In genomic region chrX:69029696-69030245, GRCh38 we compare ENCODE assay signal across 17 cellular contexts.
DNase-seq lines count a peak whose midpoint lies in the region; ATAC-seq, FAIRE-seq and TF ChIP-seq lines count a peak whose summit lies in the region.
"Had no signal": no experiment of that assay in that cellular context is flagged by ENCODE, and none has a peak within 500 bp of the region (broad histone marks: within the 10 kb centered on the region; RNA-seq: fewer than 3 reads in every experiment).

No MANE protein-coding gene starts in this region.

- H3K4me1 ChIP-seq in HUES48 (ENCODE audit: control insufficient read depth, insufficient read depth, low read length) (peaks cover 12% of the 10 kb centered on the region), H1 (replicated peaks in 1 of 4; ENCODE audit: control insufficient read depth in 3 of 4, insufficient read depth in 4 of 4, low read length in 3 of 4) (peaks cover 0 to 6% (median 3%) of the 10 kb centered on the region in 4 experiments; a peak in 4 of 7 replicates), mesenchymal stem cell (ENCODE audit: control insufficient read depth, insufficient read depth, low read depth, low read length) (peaks cover 21% of the 10 kb centered on the region), esophagus squamous epithelium (peaks cover 0 to 55% (median 8%) of the 10 kb centered on the region in 3 donors)
- H3K4me1 ChIP-seq: SJCRH30 had no signal

- H2BK5ac ChIP-seq in H1 (ENCODE audit: low read depth, low read length): no peak overlapping the region; the same call in 1 of the 2 replicates
- H2BK5ac ChIP-seq in mesenchymal stem cell (ENCODE audit: low read depth, low read length, poor library complexity, severe bottlenecking): no peak overlapping the region

- H3K4me3 Mint-ChIP-seq in activated CD8-positive, alpha-beta memory T cell treated with anti-CD3 and anti-CD28 coated beads, Interleukin-2, amount 10 ng/mL, durations not matched to agents 7 days and 5 days: no peak overlapping the region
- H3K4me3 Mint-ChIP-seq: CD14-positive monocyte had no signal

- H2BK20ac ChIP-seq in H1 (ENCODE audit: low read length): no peak overlapping the region

- H3K27ac ChIP-seq in HUES48 (ENCODE audit: low read depth, low read length): peak overlapping the region; percentile 44
- H3K27ac ChIP-seq in H1 (ENCODE audit: low read depth, low read length): no peak overlapping the region
- no peak overlapping the region for H3K27ac ChIP-seq in mesenchymal stem cell (ENCODE audit: low read length, poor library complexity, severe bottlenecking)
- H3K27ac ChIP-seq in WERI-Rb-1: no peak overlapping the region
- H3K27ac ChIP-seq in esophagus squamous epithelium: no peak overlapping the region
- H3K27ac ChIP-seq: SJCRH30 had no signal

- no peak overlapping the region for H3K56ac ChIP-seq in H1 (replicated peaks; ENCODE audit: insufficient read length, low read depth, low read length)

- H2BK15ac ChIP-seq in H1 (ENCODE audit: low read length) (no peak overlapping the region), mesenchymal stem cell (ENCODE audit: low read depth, poor library complexity, severe bottlenecking) (no peak overlapping the region)

- peak; percentile 48 for FAIRE-seq in H1 (lab: Jason Lieb, UNC)
- FAIRE-seq: GM19239, H54 had no signal

- H3K27me3 ChIP-seq in HUES48 (ENCODE audit: control insufficient read depth, insufficient read depth, low read length) (no peaks in the 10 kb centered on the region), H1 (replicated peaks in 1 of 4; ENCODE audit: control insufficient read depth in 3 of 4, extremely low read depth in 1 of 4, insufficient read depth in 3 of 4, low read length in 3 of 4) (no peaks in the 10 kb centered on the region), mesenchymal stem cell (ENCODE audit: control insufficient read depth in 1 of 2, insufficient read depth in 1 of 2, low read length in 2 of 2) (peaks cover 0 to 67% of the 10 kb centered on the region in 2 experiments), WERI-Rb-1 (ENCODE audit: insufficient read depth, low read depth, severe bottlenecking) (no peaks in the 10 kb centered on the region), esophagus squamous epithelium (no peaks in the 10 kb centered on the region)
- H3K27me3 ChIP-seq: SJCRH30 had no signal

- no peak for ATAC-seq in activated CD8-positive, alpha-beta memory T cell treated with anti-CD3 and anti-CD28 coated beads, Interleukin-2, amount 10 ng/mL, durations not matched to agents 7 days and 5 days

- intact Hi-C loops in esophagus squamous epithelium (cut with DNase I): no loop called here

- H3K4ac ChIP-seq in H1 (replicated peaks; ENCODE audit: insufficient read length, low read depth, low read length): no peak overlapping the region
- H3K4ac ChIP-seq in mesenchymal stem cell (ENCODE audit: low read depth in 1 of 2, low read length in 2 of 2): no peak overlapping the region

- H3K4me1 Mint-ChIP-seq in activated CD8-positive, alpha-beta memory T cell treated with anti-CD3 and anti-CD28 coated beads, Interleukin-2, amount 10 ng/mL, durations not matched to agents 7 days and 5 days: peaks cover 5% of the 10 kb centered on the region

- H4K91ac ChIP-seq in H1 (replicated peaks; ENCODE audit: insufficient read length, low read length) (no peak overlapping the region), mesenchymal stem cell (ENCODE audit: low read length) (no peak overlapping the region)

- WGBS in H1 (ENCODE audit: extremely low coverage in 1 of 2, insufficient coverage in 1 of 2, insufficient read length in 1 of 2, insufficient replicate concordance in 2 of 2, low coverage in 1 of 2, low lambda C conversion rate in 2 of 2, missing lambda C conversion rate in 1 of 2), 2 experiments: 78% methylated on average over 8 of the region's 9 CpGs; no CpG with 5 or more reads in 1 of the 2 experiments
- WGBS in mesenchymal stem cell: 98% methylated on average over 9 of the region's 9 CpGs
- 93 to 97% methylated on average over 6 to 9 of the region's 9 CpGs for WGBS in esophagus squamous epithelium, 2 donors

- TF ChIP-seq CTCF in H1 (IDR thresholded peaks at IDR 0.05; ENCODE audit: control extremely low read depth in 1 of 3, insufficient read depth in 1 of 3, low read depth in 1 of 3, low read length in 3 of 3) (no peak), WERI-Rb-1 (IDR thresholded peaks at IDR 0.05; ENCODE audit: low read depth, low read length) (no peak), esophagus squamous epithelium (IDR thresholded peaks at IDR 0.05) (no peak)

- H3K18ac ChIP-seq in H1 (ENCODE audit: extremely low read depth, low read length): peak overlapping the region; percentile 4; the same call in 1 of the 2 replicates
- no peak overlapping the region for H3K18ac ChIP-seq in mesenchymal stem cell (ENCODE audit: low read depth in 1 of 2, low read length in 2 of 2)

- 0 out of 2 replicates have a peak overlapping the region, but pooled peaks have one; percentile 17 for H2BK12ac ChIP-seq in H1 (ENCODE audit: low read depth, low read length)
- H2BK12ac ChIP-seq in mesenchymal stem cell (ENCODE audit: low read length in 2 of 2): no peak overlapping the region

- no peak for TF ChIP-seq POLR2A in H1 (IDR thresholded peaks at IDR 0.05; ENCODE audit: control extremely low read depth in 1 of 2, low read depth in 2 of 2, low read length in 2 of 2)
- TF ChIP-seq POLR2A in esophagus squamous epithelium (IDR thresholded peaks at IDR 0.05): no peak

- H3K14ac ChIP-seq in H1 (ENCODE audit: insufficient read length) (no peak overlapping the region), mesenchymal stem cell (ENCODE audit: low read length in 2 of 2) (no peak overlapping the region)

- no peaks in the 10 kb centered on the region for H3K27me3 Mint-ChIP-seq in activated CD8-positive, alpha-beta memory T cell treated with anti-CD3 and anti-CD28 coated beads, Interleukin-2, amount 10 ng/mL, durations not matched to agents 7 days and 5 days

- no peaks in the 10 kb centered on the region for H3K9me3 Mint-ChIP-seq in activated CD8-positive, alpha-beta memory T cell treated with anti-CD3 and anti-CD28 coated beads, Interleukin-2, amount 10 ng/mL, durations not matched to agents 7 days and 5 days (ENCODE audit: low read depth)

- H3K79me2 ChIP-seq in H1 (ENCODE audit: control insufficient read depth in 1 of 2, insufficient read depth in 2 of 2, low read length in 2 of 2): no peaks in the 10 kb centered on the region

- H3K4me3 ChIP-seq in HUES48 (ENCODE audit: low read depth, low read length) (no peak overlapping the region), H1 (ENCODE audit: extremely low read depth in 1 of 4, insufficient read depth in 2 of 4, low read depth in 3 of 4, low read length in 4 of 4) (no peak overlapping the region), mesenchymal stem cell (ENCODE audit: insufficient read depth in 1 of 2, low read depth in 1 of 2, low read length in 2 of 2) (no peak overlapping the region), WERI-Rb-1 (ENCODE audit: low read depth, low read length) (no peak overlapping the region), esophagus squamous epithelium (no peak overlapping the region)
- H3K4me3 ChIP-seq: SJCRH30 had no signal

- no peaks in the 10 kb centered on the region for H3K36me3 Mint-ChIP-seq in activated CD8-positive, alpha-beta memory T cell treated with anti-CD3 and anti-CD28 coated beads, Interleukin-2, amount 10 ng/mL, durations not matched to agents 7 days and 5 days
- H3K36me3 Mint-ChIP-seq: CD14-positive monocyte had no signal

- H4K8ac ChIP-seq in H1 (ENCODE audit: extremely low read depth, insufficient read depth, low read length) (no peak overlapping the region), mesenchymal stem cell (ENCODE audit: low read length) (no peak overlapping the region)

- no peak for TF ChIP-seq RAD21 in H1 (IDR thresholded peaks at IDR 0.05 in 1 of 2, conservative IDR thresholded peaks at IDR 0.05 in 1 of 2; ENCODE audit: low read depth in 2 of 2, low read length in 2 of 2)

- no peaks in the 10 kb centered on the region for H3K23me2 ChIP-seq in H1 (ENCODE audit: low read depth, low read length)

- H3K36me3 ChIP-seq in HUES48 (ENCODE audit: control insufficient read depth, insufficient read depth, low read length): no peaks in the 10 kb centered on the region
- H3K36me3 ChIP-seq in H1 (ENCODE audit: control insufficient read depth in 2 of 4, insufficient read depth in 4 of 4, low read length in 3 of 4): no peaks in the 10 kb centered on the region
- H3K36me3 ChIP-seq in mesenchymal stem cell (ENCODE audit: control insufficient read depth in 1 of 2, insufficient read depth in 2 of 2, low read depth in 1 of 2, low read length in 2 of 2): no peaks in the 10 kb centered on the region
- H3K36me3 ChIP-seq in WERI-Rb-1: no peaks in the 10 kb centered on the region
- H3K36me3 ChIP-seq in esophagus squamous epithelium: no peaks in the 10 kb centered on the region
- H3K36me3 ChIP-seq: SJCRH30 had no signal

- H2BK120ac ChIP-seq in H1 (replicated peaks; ENCODE audit: low read depth, low read length): no peak overlapping the region
- no peak overlapping the region for H2BK120ac ChIP-seq in mesenchymal stem cell (ENCODE audit: low read depth, low read length)

- H4K5ac ChIP-seq in H1 (ENCODE audit: insufficient read length, low read depth, low read length): no peak overlapping the region

- H3K9ac ChIP-seq in HUES48 (ENCODE audit: low read depth, low read length) (no peak overlapping the region), H1 (replicated peaks in 1 of 4; ENCODE audit: extremely low read depth in 1 of 4, low read depth in 3 of 4, low read length in 3 of 4) (no peak overlapping the region), mesenchymal stem cell (ENCODE audit: low read length) (no peak overlapping the region)

- H3K79me1 ChIP-seq in H1 (ENCODE audit: low read depth, low read length) (no peaks in the 10 kb centered on the region), mesenchymal stem cell (replicated peaks; ENCODE audit: low read length, poor library complexity, severe bottlenecking) (no peaks in the 10 kb centered on the region)

- H3K27ac Mint-ChIP-seq in activated CD8-positive, alpha-beta memory T cell treated with anti-CD3 and anti-CD28 coated beads, Interleukin-2, amount 10 ng/mL, durations not matched to agents 7 days and 5 days: no peak overlapping the region

- no peaks in the 10 kb centered on the region for H4K20me1 ChIP-seq in H1 (replicated peaks in 1 of 2; ENCODE audit: control insufficient read depth in 1 of 2, insufficient read depth in 2 of 2, low read length in 2 of 2)

- no peak overlapping the region for H2AFZ ChIP-seq in H1 (ENCODE audit: low read length)
- H2AFZ ChIP-seq in mesenchymal stem cell (ENCODE audit: low read depth, low read length): no peak overlapping the region

- H3K23ac ChIP-seq in H1 (ENCODE audit: insufficient read length) (no peak overlapping the region), mesenchymal stem cell (ENCODE audit: low read length in 2 of 2) (no peak overlapping the region)

- CTCF ChIA-PET in H1 (lab: Charles Lee; ENCODE audit: partially characterized antibody): interaction anchor here (0.7 to 3.9 kb wide), 4 partner anchors 101 to 202 kb away, joined by 3 to 13 read pairs (median 3); partner anchors contain the start of gene EFNB1
- CTCF ChIA-PET in activated CD8-positive, alpha-beta memory T cell treated with anti-CD3 and anti-CD28 coated beads, Interleukin-2, amount 10 ng/mL, durations not matched to agents 7 days and 5 days (lab: Charles Lee): no interaction called here

- H3K4me2 ChIP-seq in H1 (ENCODE audit: insufficient read depth in 1 of 2, low read depth in 2 of 2, low read length in 2 of 2) (peak overlapping the region in 1 of 2 experiments; percentile 39; a peak in 1 of 4 replicates), mesenchymal stem cell (ENCODE audit: low read length, poor library complexity, severe bottlenecking) (no peak overlapping the region)

- H2AK5ac ChIP-seq in H1 (ENCODE audit: low read depth, low read length) (no peak overlapping the region), mesenchymal stem cell (ENCODE audit: low read length, severe bottlenecking) (peak overlapping the region; percentile 65)

- peak; percentile 17 for DNase-seq in ELF-1 (ENCODE audit: low read depth, low spot score)
- peak in 1 of 2 experiments; percentile 38 for DNase-seq in H1 (ENCODE audit: low read depth in 1 of 2, low spot score in 2 of 2)
- DNase-seq in mesenchymal stem cell: no peak
- DNase-seq in WERI-Rb-1: no peak
- DNase-seq in esophagus squamous epithelium (lab: John Stamatoyannopoulos, UW): no peak
- DNase-seq in activated CD8-positive, alpha-beta memory T cell treated with anti-CD3 and anti-CD28 coated beads, Interleukin-2, amount 10 ng/mL, durations not matched to agents 7 days and 5 days: no peak
- DNase-seq in NCI-H1092 (lab: John Stamatoyannopoulos, UW): no peak
- DNase-seq: NCI-H1417 treated with DMSO at 0.1 percent for 48 hours, NCI-H2029, NCI-H2171, NCI-H748 treated with DMSO at 0.1 percent for 48 hours, RPMI8226, SJCRH30 had no signal

- no peak for TF ChIP-seq EP300 in H1 (IDR thresholded peaks at IDR 0.05; ENCODE audit: borderline replicate concordance in 1 of 2, low read depth in 2 of 2, low read length in 2 of 2)

- H3K9me3 ChIP-seq in HUES48 (ENCODE audit: control insufficient read depth, insufficient read depth, low read length): peaks cover 20% of the 10 kb centered on the region; the same call in 1 of the 2 replicates
- H3K9me3 ChIP-seq in H1 (ENCODE audit: insufficient read depth in 2 of 2, low read depth in 1 of 2, low read length in 1 of 2): no peaks in the 10 kb centered on the region
- H3K9me3 ChIP-seq in mesenchymal stem cell (ENCODE audit: control insufficient read depth, low read length): no peaks in the 10 kb centered on the region
- no peaks in the 10 kb centered on the region for H3K9me3 ChIP-seq in WERI-Rb-1 (ENCODE audit: severe bottlenecking)
- H3K9me3 ChIP-seq in esophagus squamous epithelium: no peaks in the 10 kb centered on the region
- H3K9me3 ChIP-seq: SJCRH30 had no signal

- POLR2A ChIA-PET in H1 (lab: Charles Lee; ENCODE audit: partially characterized antibody): interaction anchor here (0.6 to 1.1 kb wide), 3 partner anchors 8 to 118 kb away, joined by 3 read pairs; no protein-coding TSS in a partner anchor
